Comparison of ENCODE assay signal across 29 cellular contexts in genomic region chr14:74645735-74646134, GRCh38. TPM values are rescaled to one million over a fixed set of nuclear protein-coding genes. Genes with fewer than 3 reads are reported as not detected.
A peak's percentile ranks its signal among the peaks of the same experiment; 100 is the strongest.
DNase-seq lines count a peak whose midpoint lies in the region; ATAC-seq and TF ChIP-seq lines count a peak whose summit lies in the region.
"Had no signal": no experiment of that assay in that cellular context is flagged by ENCODE, and none has a peak within 500 bp of the region (broad histone marks: within the 10 kb centered on the region; RNA-seq: fewer than 3 reads in every experiment).

No MANE protein-coding gene starts in this region.

- no peak for ATAC-seq in central memory CD8-positive, alpha-beta T cell (replicated peaks; ENCODE audit: extremely low read depth, poor library complexity, severe bottlenecking)
- ATAC-seq in thoracic aorta (ENCODE audit: insufficient number of reproducible peaks, low FRiP score, low read depth), result no peak
- no peak for ATAC-seq in HG03521 (IDR thresholded peaks at IDR 0.05; ENCODE audit: unreplicated experiment)
- ATAC-seq: activated CD4-positive, alpha-beta T cell treated with anti-CD3 and anti-CD28 coated beads for 36 hours; activated naive CD4-positive, alpha-beta T cell treated with anti-CD3 and anti-CD28 coated beads, Interleukin-2, amount 50 U/mL, for 72 hours; left colon; stimulated activated naive B cell treated with anti-CD40 and anti-IgM and Interleukin-4, amounts not matched to agents 10 μg/mL and 1 μg/mL and 100 μg/mL, for 72 hours had no signal

- DNase-seq in breast epithelium (ENCODE audit: low spot score in 2 of 2) (no peak), MCF 10A (ENCODE audit: unreplicated experiment) (no peak), mesenteric fat pad (ENCODE audit: low spot score) (peak; percentile 55), thoracic aorta (ENCODE audit: low spot score) (no peak), immature natural killer cell (no peak)
- DNase-seq in central memory CD8-positive, alpha-beta T cell (ENCODE audit: low spot score in 2 of 2), result no peak
- no peak for DNase-seq in T-helper 2 cell treated with Interferon-gamma antibody and Interleukin-4, amounts not matched to agents 5 μg/mL and 100 μg/mL, for 36 hours (ENCODE audit: low spot score)
- DNase-seq: 8988T; activated CD4-positive, alpha-beta T cell treated with anti-CD3 and anti-CD28 coated beads for 36 hours; activated CD8-positive, alpha-beta memory T cell treated with anti-CD3 and anti-CD28 coated beads for 24 hours; amygdala; Caco-2; colonic mucosa; effector memory CD4-positive, alpha-beta T cell; foreskin fibroblast; heart right ventricle; left colon; NCI-H1417; NCI-H345; SHP77; stimulated activated naive B cell treated with anti-CD40 and anti-IgM and Interleukin-4, amounts not matched to agents 10 μg/mL and 1 μg/mL and 100 μg/mL, for 72 hours had no signal

- peaks cover 0 to 9% of the 10 kb centered on the region in 2 donors for H3K4me1 ChIP-seq in breast epithelium
- peaks cover 34 to 82% of the 10 kb centered on the region in 2 donors for H3K4me1 ChIP-seq in thoracic aorta (ENCODE audit: control insufficient read depth in 1 of 2, low read depth in 2 of 2)
- H3K4me1 ChIP-seq: Caco-2, colonic mucosa, HAP-1 had no signal

- H3K4me3 Mint-ChIP-seq in MCF 10A (ENCODE audit: unreplicated experiment), result no peak overlapping the region
- no peak overlapping the region for H3K4me3 Mint-ChIP-seq in central memory CD8-positive, alpha-beta T cell
- no peak overlapping the region for H3K4me3 Mint-ChIP-seq in immature natural killer cell
- H3K4me3 Mint-ChIP-seq in T-helper 2 cell treated with Interferon-gamma antibody and Interleukin-4, amounts not matched to agents 5 μg/mL and 100 μg/mL, for 36 hours, result no peak overlapping the region
- H3K4me3 Mint-ChIP-seq: activated CD4-positive, alpha-beta T cell treated with anti-CD3 and anti-CD28 coated beads for 36 hours; CD14-positive monocyte; stimulated activated naive B cell treated with anti-CD40 and anti-IgM and Interleukin-4, amounts not matched to agents 10 μg/mL and 1 μg/mL and 100 μg/mL, for 72 hours had no signal

- TF ChIP-seq POLR2A in breast epithelium (IDR thresholded peaks at IDR 0.05), result no peak

- intact Hi-C loops in breast epithelium (cut with DNase I; ENCODE audit: low total_unique reads) (no loop called here), MCF 10A (cut with micrococcal nuclease) (no loop called here)

- BruUV-seq in MCF 10A (replicated peaks; lab: Mats Ljungman, UMichigan), result no TSS peak

- H3K9me3 Mint-ChIP-seq in MCF 10A (ENCODE audit: unreplicated experiment) (no peaks in the 10 kb centered on the region), immature natural killer cell (no peaks in the 10 kb centered on the region)
- no peaks in the 10 kb centered on the region for H3K9me3 Mint-ChIP-seq in central memory CD8-positive, alpha-beta T cell
- no peaks in the 10 kb centered on the region for H3K9me3 Mint-ChIP-seq in T-helper 2 cell treated with Interferon-gamma antibody and Interleukin-4, amounts not matched to agents 5 μg/mL and 100 μg/mL, for 36 hours
- H3K9me3 Mint-ChIP-seq: activated naive CD4-positive, alpha-beta T cell treated with anti-CD3 and anti-CD28 coated beads, Interleukin-2, amount 50 U/mL, for 72 hours; CD14-positive monocyte; stimulated activated naive B cell treated with anti-CD40 and anti-IgM and Interleukin-4, amounts not matched to agents 10 μg/mL and 1 μg/mL and 100 μg/mL, for 72 hours had no signal

- no peaks in the 10 kb centered on the region for H3K9me3 ChIP-seq in breast epithelium
- no peaks in the 10 kb centered on the region for H3K9me3 ChIP-seq in thoracic aorta
- H3K9me3 ChIP-seq: Caco-2, colonic mucosa, HAP-1, heart right ventricle, suprapubic skin had no signal

- H3K36me3 ChIP-seq in breast epithelium, result no peaks in the 10 kb centered on the region
- H3K36me3 ChIP-seq in thoracic aorta, result no peaks in the 10 kb centered on the region
- H3K36me3 ChIP-seq: cardiac muscle cell, colonic mucosa, HAP-1, heart right ventricle, suprapubic skin had no signal

- TF ChIP-seq CTCF in breast epithelium (IDR thresholded peaks at IDR 0.05) (no peak), MCF 10A (IDR thresholded peaks at IDR 0.05; ENCODE audit: unreplicated experiment) (no peak), thoracic aorta (IDR thresholded peaks at IDR 0.05) (no peak)

- CTCF ChIA-PET in MCF 10A (lab: Yijun Ruan, JAX), result interaction anchor here (0.6 to 1.2 kb wide), 4 partner anchors 27 to 384 kb away, joined by 3 to 4 read pairs (median 4); no protein-coding TSS in a partner anchor

- H3K27me3 ChIP-seq in breast epithelium (no peaks in the 10 kb centered on the region), thoracic aorta (replicated peaks; ENCODE audit: insufficient read depth) (no peaks in the 10 kb centered on the region)
- H3K27me3 ChIP-seq: cardiac muscle cell, colonic mucosa, suprapubic skin had no signal

- H3K27me3 Mint-ChIP-seq in MCF 10A (ENCODE audit: insufficient read depth, unreplicated experiment) (no peaks in the 10 kb centered on the region), immature natural killer cell (ENCODE audit: low read depth in 3 of 3) (peaks cover 0 to 5% (median 2%) of the 10 kb centered on the region in 3 donors)
- no peaks in the 10 kb centered on the region for H3K27me3 Mint-ChIP-seq in central memory CD8-positive, alpha-beta T cell
- no peaks in the 10 kb centered on the region for H3K27me3 Mint-ChIP-seq in T-helper 2 cell treated with Interferon-gamma antibody and Interleukin-4, amounts not matched to agents 5 μg/mL and 100 μg/mL, for 36 hours (ENCODE audit: low read depth)

- H3K4me3 ChIP-seq in breast epithelium (no peak overlapping the region), thoracic aorta (no peak overlapping the region)
- H3K4me3 ChIP-seq: cardiac muscle cell, colonic mucosa, HAP-1, heart right ventricle, skin epidermis, suprapubic skin had no signal

- peaks cover 24% of the 10 kb centered on the region for H3K4me1 Mint-ChIP-seq in MCF 10A (ENCODE audit: insufficient read depth, unreplicated experiment)
- peaks cover 4% of the 10 kb centered on the region for H3K4me1 Mint-ChIP-seq in central memory CD8-positive, alpha-beta T cell
- H3K4me1 Mint-ChIP-seq in immature natural killer cell, result peaks cover 15 to 19% of the 10 kb centered on the region in 2 donors
- H3K4me1 Mint-ChIP-seq in T-helper 2 cell treated with Interferon-gamma antibody and Interleukin-4, amounts not matched to agents 5 μg/mL and 100 μg/mL, for 36 hours (ENCODE audit: low read depth), result no peaks in the 10 kb centered on the region
- H3K4me1 Mint-ChIP-seq: activated CD4-positive, alpha-beta T cell treated with anti-CD3 and anti-CD28 coated beads for 36 hours had no signal

- H3K27ac ChIP-seq in breast epithelium, result peak overlapping the region; percentile 66 to 78
- H3K27ac ChIP-seq in thoracic aorta, result peak overlapping the region; percentile 23 to 72
- H3K27ac ChIP-seq: cardiac muscle cell, colonic mucosa, KMS-11, suprapubic skin had no signal

- POLR2A ChIA-PET in MCF 10A (lab: Yijun Ruan, JAX), result interaction anchor here (0.7 kb wide), 1 partner anchor 295 kb away, joined by 3 read pairs; no protein-coding TSS in a partner anchor

- H3K36me3 Mint-ChIP-seq in MCF 10A (ENCODE audit: insufficient read depth, unreplicated experiment) (peaks cover 11% of the 10 kb centered on the region), immature natural killer cell (no peaks in the 10 kb centered on the region)
- H3K36me3 Mint-ChIP-seq in central memory CD8-positive, alpha-beta T cell (ENCODE audit: insufficient read depth), result peaks cover 5% of the 10 kb centered on the region
- no peaks in the 10 kb centered on the region for H3K36me3 Mint-ChIP-seq in T-helper 2 cell treated with Interferon-gamma antibody and Interleukin-4, amounts not matched to agents 5 μg/mL and 100 μg/mL, for 36 hours (ENCODE audit: low read depth)
- H3K36me3 Mint-ChIP-seq: activated naive CD4-positive, alpha-beta T cell treated with anti-CD3 and anti-CD28 coated beads, Interleukin-2, amount 50 U/mL, for 72 hours; CD14-positive monocyte had no signal

- no peak overlapping the region for H3K27ac Mint-ChIP-seq in MCF 10A (ENCODE audit: low read depth, unreplicated experiment)
- peak overlapping the region; percentile 61 for H3K27ac Mint-ChIP-seq in central memory CD8-positive, alpha-beta T cell (ENCODE audit: low read depth)
- H3K27ac Mint-ChIP-seq in immature natural killer cell, result no peak overlapping the region
- H3K27ac Mint-ChIP-seq in T-helper 2 cell treated with Interferon-gamma antibody and Interleukin-4, amounts not matched to agents 5 μg/mL and 100 μg/mL, for 36 hours, result no peak overlapping the region
- H3K27ac Mint-ChIP-seq: activated CD4-positive, alpha-beta T cell treated with anti-CD3 and anti-CD28 coated beads for 36 hours; stimulated activated naive B cell treated with anti-CD40 and anti-IgM and Interleukin-4, amounts not matched to agents 10 μg/mL and 1 μg/mL and 100 μg/mL, for 72 hours had no signal

RNA-seq across cellular contexts. Expression of gene LTBP2, which starts 33.7 kb away (rescaled TPM):
- 10 to 100 TPM; 34.7 to 91.1 (median 79.0) TPM for total RNA-seq in breast epithelium
- total RNA-seq in MCF 10A (2022), result 9.1 and 16.8 TPM in 2 replicates
- total RNA-seq in mesenteric fat pad, result 58.2 TPM
- total RNA-seq in thoracic aorta, result 100 to 1,000 TPM; 674 to 973 TPM
- under 1 TPM; 0.29 to 0.66 (median 0.30) TPM for polyA plus RNA-seq in immature natural killer cell

Comparison
In these comparisons a context has a peak if more than half of its experiments do, and no peak if none do; other contexts are left out.
1. RNA of gene LTBP2, which starts 33.7 kb away (total RNA-seq): 674 to 973 TPM in thoracic aorta; 34.7 to 91.1 TPM in breast epithelium, 58.2 TPM in mesenteric fat pad (single experiment) and 9.1 to 16.8 TPM in MCF 10A; every median in the first group is over 4 times any median in the second.